ENCODE assay signal across 1 cellular context in the genomic region with DNA sequence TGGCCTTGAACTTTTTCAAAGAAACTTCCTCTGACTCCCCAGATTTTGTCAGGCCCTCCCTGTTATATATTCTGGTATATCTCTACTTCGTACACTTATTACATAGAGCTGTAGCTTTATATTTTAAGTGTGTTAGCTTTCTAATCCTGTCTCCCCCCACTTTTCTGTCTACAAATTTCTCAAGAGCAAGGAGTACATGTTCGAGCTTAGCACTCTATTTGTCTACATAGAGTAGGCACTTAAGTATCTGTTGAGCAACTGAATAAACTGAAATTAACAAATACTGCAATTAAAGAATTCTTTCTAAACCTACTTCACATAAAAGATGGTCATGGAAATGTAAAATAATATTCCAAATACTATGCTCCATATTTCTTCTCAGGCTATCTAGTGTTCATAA.
TF ChIP-seq lines count a peak whose summit lies in the region.

No MANE protein-coding gene starts in this region.

TF ChIP-seq in A549, 52 proteins besides CTCF, POLR2A, EP300 and RAD21 (continued from another document):
- TF ChIP-seq, protein P1, sequence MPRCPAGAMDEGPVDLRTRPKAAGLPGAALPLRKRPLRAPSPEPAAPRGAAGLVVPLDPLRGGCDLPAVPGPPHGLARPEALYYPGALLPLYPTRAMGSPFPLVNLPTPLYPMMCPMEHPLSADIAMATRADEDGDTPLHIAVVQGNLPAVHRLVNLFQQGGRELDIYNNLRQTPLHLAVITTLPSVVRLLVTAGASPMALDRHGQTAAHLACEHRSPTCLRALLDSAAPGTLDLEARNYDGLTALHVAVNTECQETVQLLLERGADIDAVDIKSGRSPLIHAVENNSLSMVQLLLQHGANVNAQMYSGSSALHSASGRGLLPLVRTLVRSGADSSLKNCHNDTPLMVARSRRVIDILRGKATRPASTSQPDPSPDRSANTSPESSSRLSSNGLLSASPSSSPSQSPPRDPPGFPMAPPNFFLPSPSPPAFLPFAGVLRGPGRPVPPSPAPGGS (IDR thresholded peaks at IDR 0.05): no peak
- no peak for TF ChIP-seq NR3C1 (IDR thresholded peaks at IDR 0.05)
- TF ChIP-seq RNF2 (IDR thresholded peaks at IDR 0.05; ENCODE audit: borderline replicate concordance, low read depth): no peak
